17 cellular contexts compared by ENCODE assay signal in genomic region chr18:58893388-58894099, GRCh38.
DNase-seq lines count a peak whose midpoint lies in the region; ATAC-seq, FAIRE-seq and TF ChIP-seq lines count a peak whose summit lies in the region.
"Had no signal": no experiment of that assay in that cellular context is flagged by ENCODE, and none has a peak within 500 bp of the region (broad histone marks: within the 10 kb centered on the region; RNA-seq: fewer than 3 reads in every experiment).

No MANE protein-coding gene starts in this region.

- FAIRE-seq in RCC 7860 (lab: Jason Lieb, UNC) = no peak

- H3K4me3 ChIP-seq in fibroblast of mammary gland (ENCODE audit: control insufficient read depth, low read depth, low read length) = no peak overlapping the region
- H3K4me3 ChIP-seq: heart right ventricle, PC-9, tibial artery had no signal

- DNase-seq in activated CD4-positive, alpha-beta T cell treated with anti-CD3 and anti-CD28 coated beads for 48 hours = peak; percentile 10
- no peak for DNase-seq in activated CD4-positive, alpha-beta T cell treated with anti-CD3 and anti-CD28 coated beads for 4 hours
- DNase-seq in RCC 7860 (ENCODE audit: low spot score) = peak; percentile 33
- peak; percentile 41 for DNase-seq in fibroblast of mammary gland (ENCODE audit: low read depth)
- DNase-seq in stimulated activated naive B cell treated with anti-CD40 and anti-IgM and Interleukin-4, amounts not matched to agents 10 μg/mL and 1 μg/mL and 100 μg/mL, for 72 hours = no peak
- DNase-seq in NCI-H1417 treated with DMSO at 0.1 percent for 48 hours (lab: John Stamatoyannopoulos, UW) = no peak
- DNase-seq: 8988T; CD4-positive, alpha-beta memory T cell; GF-D8; heart right ventricle; NCI-H1417; NCI-H446 treated with DMSO at 0.1 percent for 48 hours; PC-9; T-cell; tibial artery had no signal

- peak; percentile 66 to 67 for ATAC-seq in stimulated activated naive B cell treated with anti-CD40 and anti-IgM and Interleukin-4, amounts not matched to agents 10 μg/mL and 1 μg/mL and 100 μg/mL, for 72 hours (replicated peaks)
- ATAC-seq in GM21737 (IDR thresholded peaks at IDR 0.05; ENCODE audit: unreplicated experiment) (no peak), HG03039 (IDR thresholded peaks at IDR 0.05; ENCODE audit: unreplicated experiment) (no peak)
- ATAC-seq: heart right ventricle, T-cell had no signal

- H3K27me3 Mint-ChIP-seq in stimulated activated naive B cell treated with anti-CD40 and anti-IgM and Interleukin-4, amounts not matched to agents 10 μg/mL and 1 μg/mL and 100 μg/mL, for 72 hours = no peaks in the 10 kb centered on the region

- H3K4me1 Mint-ChIP-seq in stimulated activated naive B cell treated with anti-CD40 and anti-IgM and Interleukin-4, amounts not matched to agents 10 μg/mL and 1 μg/mL and 100 μg/mL, for 72 hours = peaks cover 29 to 62% of the 10 kb centered on the region in 2 donors

- H3K36me3 Mint-ChIP-seq in stimulated activated naive B cell treated with anti-CD40 and anti-IgM and Interleukin-4, amounts not matched to agents 10 μg/mL and 1 μg/mL and 100 μg/mL, for 72 hours = peaks cover 27 to 36% of the 10 kb centered on the region in 2 donors

- H3K9me3 Mint-ChIP-seq in stimulated activated naive B cell treated with anti-CD40 and anti-IgM and Interleukin-4, amounts not matched to agents 10 μg/mL and 1 μg/mL and 100 μg/mL, for 72 hours = peaks cover 0 to 2% of the 10 kb centered on the region in 2 donors
- H3K9me3 Mint-ChIP-seq: CD4-positive, alpha-beta memory T cell; T-cell had no signal

- peak overlapping the region; percentile 38 for H3K27ac Mint-ChIP-seq in stimulated activated naive B cell treated with anti-CD40 and anti-IgM and Interleukin-4, amounts not matched to agents 10 μg/mL and 1 μg/mL and 100 μg/mL, for 72 hours
- H3K27ac Mint-ChIP-seq: CD4-positive, alpha-beta memory T cell; T-cell had no signal

- no peak overlapping the region for H3K4me3 Mint-ChIP-seq in stimulated activated naive B cell treated with anti-CD40 and anti-IgM and Interleukin-4, amounts not matched to agents 10 μg/mL and 1 μg/mL and 100 μg/mL, for 72 hours
- H3K4me3 Mint-ChIP-seq: CD4-positive, alpha-beta memory T cell; T-cell had no signal

- no peak for TF ChIP-seq CTCF in fibroblast of mammary gland (conservative IDR thresholded peaks at IDR 0.05; ENCODE audit: control insufficient read depth, insufficient read depth, low read depth, low read length)

Comparison
In these comparisons a context has a peak if more than half of its experiments do, and no peak if none do; other contexts are left out.
1. DNase-seq: peak in activated CD4-positive, alpha-beta T cell treated with anti-CD3 and anti-CD28 coated beads for 48 hours (single experiment), RCC 7860 (single experiment) and fibroblast of mammary gland (single experiment); none in activated CD4-positive, alpha-beta T cell treated with anti-CD3 and anti-CD28 coated beads for 4 hours (0 of 2), stimulated activated naive B cell treated with anti-CD40 and anti-IgM and Interleukin-4, amounts not matched to agents 10 μg/mL and 1 μg/mL and 100 μg/mL, for 72 hours (single experiment) and NCI-H1417 treated with DMSO at 0.1 percent for 48 hours (single experiment).
2. ATAC-seq: peak in stimulated activated naive B cell treated with anti-CD40 and anti-IgM and Interleukin-4, amounts not matched to agents 10 μg/mL and 1 μg/mL and 100 μg/mL, for 72 hours (2 of 2); none in GM21737 (single experiment) and HG03039 (single experiment).